15 cellular contexts compared by ENCODE assay signal in the genomic region with DNA sequence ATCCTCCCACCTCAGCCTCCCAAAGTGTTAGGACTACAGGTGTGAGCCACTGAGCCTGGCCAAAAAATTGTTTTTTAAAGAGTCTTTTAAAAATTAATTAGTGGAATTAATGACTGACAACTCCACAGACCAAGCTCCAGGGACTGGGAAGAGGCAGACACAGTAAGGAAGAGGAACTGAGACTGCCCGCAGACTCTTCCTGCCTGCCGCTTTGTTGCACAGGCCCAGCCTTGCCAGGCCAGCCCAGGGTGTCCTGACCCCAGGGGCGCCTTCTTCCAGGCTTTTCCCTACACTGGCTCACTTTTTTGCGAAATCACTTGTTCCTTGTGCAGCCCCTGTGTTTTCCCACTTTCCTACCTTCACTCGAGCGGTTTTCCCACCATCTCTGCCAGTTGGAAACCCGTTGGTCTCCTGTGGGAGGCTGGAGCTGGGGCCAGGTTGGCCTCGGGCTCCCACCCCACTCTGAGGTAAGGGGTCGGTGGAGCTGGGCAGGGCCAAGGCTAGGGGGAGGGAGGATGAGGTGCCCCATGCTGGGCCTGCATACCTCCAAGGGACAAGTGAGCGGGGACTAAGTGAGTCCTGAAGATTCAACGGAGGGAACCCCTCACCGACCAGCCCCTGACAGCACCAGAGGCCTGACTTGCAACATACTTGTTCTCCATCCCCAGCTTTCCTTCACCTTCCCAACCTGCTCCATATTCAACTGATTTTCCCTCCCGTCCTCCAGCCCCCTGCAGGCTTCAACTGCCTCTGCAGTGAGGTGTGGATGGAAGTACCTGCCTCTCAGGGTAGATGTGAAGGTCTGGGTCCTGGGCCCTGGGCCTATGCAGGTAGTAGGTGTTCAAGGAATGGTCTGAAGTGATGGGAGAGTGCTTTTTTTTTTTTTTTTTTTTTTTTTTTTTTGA. TPM values are rescaled to one million over a fixed set of nuclear protein-coding genes. Genes with fewer than 3 reads are reported as not detected.
DNase-seq lines count a peak whose midpoint lies in the region; ATAC-seq, FAIRE-seq and TF ChIP-seq lines count a peak whose summit lies in the region.
"Had no signal": no experiment of that assay in that cellular context is flagged by ENCODE, and none has a peak within 500 bp of the region (broad histone marks: within the 10 kb centered on the region; RNA-seq: fewer than 3 reads in every experiment).

No MANE protein-coding gene starts in this region.

- H3K4me1 ChIP-seq in GM12878 (ENCODE audit: control insufficient read depth, insufficient read depth, low read length) (peaks cover 13% of the 10 kb centered on the region), right lobe of liver (peaks cover 0 to 10% (median 3%) of the 10 kb centered on the region in 4 donors), gastrocnemius medialis (peaks cover 24 to 27% of the 10 kb centered on the region in 2 donors)
- H3K4me1 ChIP-seq: SJSA1 had no signal

- H3K9me3 Mint-ChIP-seq in activated CD4-positive, alpha-beta memory T cell treated with anti-CD3 and anti-CD28 coated beads, Interleukin-2, amount 10 ng/mL, durations not matched to agents 7 days and 5 days: no peaks in the 10 kb centered on the region
- H3K9me3 Mint-ChIP-seq: activated naive CD4-positive, alpha-beta T cell treated with anti-CD3 and anti-CD28 coated beads, Interleukin-2, amount 10 ng/mL, durations not matched to agents 7 days and 5 days had no signal

- TF ChIP-seq CTCF in GM12878 (IDR thresholded peaks at IDR 0.05 in 2 of 3, conservative IDR thresholded peaks at IDR 0.05 in 1 of 3; ENCODE audit: control insufficient read depth in 2 of 3, extremely low read depth in 1 of 3, insufficient read depth in 1 of 3, low read depth in 3 of 3, low read length in 3 of 3) (peak in 1 of 3 experiments; percentile 17; a peak in 1 of 6 replicates), right lobe of liver (IDR thresholded peaks at IDR 0.05) (no peak), gastrocnemius medialis (IDR thresholded peaks at IDR 0.05 in 4 of 5, conservative IDR thresholded peaks at IDR 0.05 in 1 of 5) (no peak)

- CTCF ChIA-PET in GM12878 (lab: Yijun Ruan, JAX): interaction anchor here (0.6 to 2.2 kb wide), 4 partner anchors 14 to 725 kb away, joined by 3 to 6 read pairs (median 3); no protein-coding TSS in a partner anchor
- CTCF ChIA-PET in activated CD4-positive, alpha-beta memory T cell treated with anti-CD3 and anti-CD28 coated beads, Interleukin-2, amount 10 ng/mL, durations not matched to agents 7 days and 5 days (lab: Charles Lee): no interaction called here

- no peaks in the 10 kb centered on the region for H3K27me3 ChIP-seq in H7 (ENCODE audit: control insufficient read depth, insufficient read depth, low read length)
- H3K27me3 ChIP-seq in GM12878 (replicated peaks in 1 of 2; ENCODE audit: control insufficient read depth in 2 of 2, insufficient read depth in 2 of 2, low read length in 1 of 2): no peaks in the 10 kb centered on the region
- no peaks in the 10 kb centered on the region for H3K27me3 ChIP-seq in right lobe of liver
- no peaks in the 10 kb centered on the region for H3K27me3 ChIP-seq in gastrocnemius medialis
- H3K27me3 ChIP-seq: SJSA1 had no signal

- H3K27ac Mint-ChIP-seq in activated CD4-positive, alpha-beta memory T cell treated with anti-CD3 and anti-CD28 coated beads, Interleukin-2, amount 10 ng/mL, durations not matched to agents 7 days and 5 days: no peak overlapping the region
- H3K27ac Mint-ChIP-seq: activated naive CD4-positive, alpha-beta T cell treated with anti-CD3 and anti-CD28 coated beads, Interleukin-2, amount 10 ng/mL, durations not matched to agents 7 days and 5 days had no signal

- H2AFZ ChIP-seq in GM12878 (ENCODE audit: control insufficient read depth, low read depth, low read length): no peak overlapping the region

- no peaks in the 10 kb centered on the region for H3K79me2 ChIP-seq in GM12878 (ENCODE audit: control insufficient read depth, insufficient read depth, low read length)

- TF ChIP-seq POLR2A in GM12878 (IDR thresholded peaks at IDR 0.05; ENCODE audit: low read depth, low read length): no peak
- TF ChIP-seq POLR2A in right lobe of liver (IDR thresholded peaks at IDR 0.05): no peak
- TF ChIP-seq POLR2A in gastrocnemius medialis (IDR thresholded peaks at IDR 0.05): no peak
- TF ChIP-seq POLR2A in GM18505 (IDR thresholded peaks at IDR 0.05; ENCODE audit: borderline replicate concordance, extremely low read depth, insufficient read depth, insufficient read length): no peak

- in situ Hi-C loops in GM12878 (cut with MboI): no loop called here
- in situ Hi-C loops in gastrocnemius medialis (cut with MboI; ENCODE audit: low sequenced_read_pairs in 4 of 4): loop anchor here in 1 of 4 donors (25.0 kb wide), 1 partner anchor 340 kb away; no protein-coding TSS in a partner anchor

- BruUV-seq in GM12878 (replicated peaks; lab: Mats Ljungman, UMichigan): no TSS peak

- ATAC-seq in GM12878 (peak; percentile 69; the same call in 2 of the 3 replicates), right lobe of liver (peak; percentile 55 to 68 (median 58)), gastrocnemius medialis (no peak), GM21529 (IDR thresholded peaks at IDR 0.05; ENCODE audit: unreplicated experiment) (no peak), GM18505 (IDR thresholded peaks at IDR 0.05; ENCODE audit: unreplicated experiment) (no peak)

- 85% methylated on average over 13 of the region's 13 CpGs for WGBS in GM12878 (ENCODE audit: insufficient coverage, insufficient replicate concordance, low lambda C conversion rate, missing lambda C conversion rate)
- 35% methylated on average over 2 of the region's 13 CpGs for WGBS in right lobe of liver (ENCODE audit: insufficient coverage, low coverage, low lambda C conversion rate, missing lambda C conversion rate)

- H3K27me3 Mint-ChIP-seq in activated CD4-positive, alpha-beta memory T cell treated with anti-CD3 and anti-CD28 coated beads, Interleukin-2, amount 10 ng/mL, durations not matched to agents 7 days and 5 days: no peaks in the 10 kb centered on the region

- no peaks in the 10 kb centered on the region for H4K20me1 ChIP-seq in GM12878 (ENCODE audit: control insufficient read depth, insufficient read depth)

- no peaks in the 10 kb centered on the region for H3K36me3 Mint-ChIP-seq in activated CD4-positive, alpha-beta memory T cell treated with anti-CD3 and anti-CD28 coated beads, Interleukin-2, amount 10 ng/mL, durations not matched to agents 7 days and 5 days (ENCODE audit: low read depth)
- H3K36me3 Mint-ChIP-seq: activated naive CD4-positive, alpha-beta T cell treated with anti-CD3 and anti-CD28 coated beads, Interleukin-2, amount 10 ng/mL, durations not matched to agents 7 days and 5 days had no signal

- FAIRE-seq in GM12878 (lab: Jason Lieb, UNC): no peak
- FAIRE-seq: kidney had no signal

- H3K4me3 ChIP-seq in H7 (ENCODE audit: insufficient read depth, low read depth, low read length): no peak overlapping the region
- no peak overlapping the region for H3K4me3 ChIP-seq in GM12878
- no peak overlapping the region for H3K4me3 ChIP-seq in right lobe of liver
- H3K4me3 ChIP-seq in gastrocnemius medialis: no peak overlapping the region
- H3K4me3 ChIP-seq: SJSA1 had no signal

- TF ChIP-seq EP300 in GM12878 (IDR thresholded peaks at IDR 0.05; ENCODE audit: borderline replicate concordance in 1 of 2, control insufficient read depth in 1 of 2, low read depth in 2 of 2, low read length in 2 of 2): no peak

- H3K4me1 Mint-ChIP-seq in activated CD4-positive, alpha-beta memory T cell treated with anti-CD3 and anti-CD28 coated beads, Interleukin-2, amount 10 ng/mL, durations not matched to agents 7 days and 5 days: peaks cover 7% of the 10 kb centered on the region

- H3K4me2 ChIP-seq in GM12878 (ENCODE audit: control insufficient read depth, insufficient read depth): no peak overlapping the region

- no peak for TF ChIP-seq RAD21 in GM12878 (IDR thresholded peaks at IDR 0.05; ENCODE audit: insufficient read depth, low read depth, low read length)

- H3K9me3 ChIP-seq in GM12878 (replicated peaks; ENCODE audit: control insufficient read depth, insufficient read depth, low read length): no peaks in the 10 kb centered on the region
- H3K9me3 ChIP-seq in right lobe of liver: no peaks in the 10 kb centered on the region
- H3K9me3 ChIP-seq in gastrocnemius medialis: no peaks in the 10 kb centered on the region
- H3K9me3 ChIP-seq: SJSA1 had no signal

- POLR2A ChIA-PET in GM12878 (lab: Charles Lee): no interaction called here
- POLR2A ChIA-PET in activated CD4-positive, alpha-beta memory T cell treated with anti-CD3 and anti-CD28 coated beads, Interleukin-2, amount 10 ng/mL, durations not matched to agents 7 days and 5 days (lab: Charles Lee): no interaction called here

- SMC1A ChIA-PET in GM12878 (lab: Charles Lee; ENCODE audit: uncharacterized antibody, unreplicated experiment): interaction anchor here (0.9 kb wide), 1 partner anchor 9 kb away, joined by 3 read pairs; no protein-coding TSS in a partner anchor

- H3K4me3 Mint-ChIP-seq in activated CD4-positive, alpha-beta memory T cell treated with anti-CD3 and anti-CD28 coated beads, Interleukin-2, amount 10 ng/mL, durations not matched to agents 7 days and 5 days: no peak overlapping the region
- H3K4me3 Mint-ChIP-seq: activated naive CD4-positive, alpha-beta T cell treated with anti-CD3 and anti-CD28 coated beads, Interleukin-2, amount 10 ng/mL, durations not matched to agents 7 days and 5 days had no signal

- DNase-seq in AG20443 (ENCODE audit: low spot score): peak; percentile 11
- peak; percentile 77 for DNase-seq in H7
- no peak for DNase-seq in GM12878 (ENCODE audit: low read depth, low spot score)
- DNase-seq in right lobe of liver: no peak
- no peak for DNase-seq in gastrocnemius medialis
- no peak for DNase-seq in activated CD4-positive, alpha-beta memory T cell treated with anti-CD3 and anti-CD28 coated beads, Interleukin-2, amount 10 ng/mL, durations not matched to agents 7 days and 5 days
- DNase-seq: activated CD4-positive, alpha-beta T cell treated with anti-CD3 and anti-CD28 coated beads for 4 hours; activated naive CD4-positive, alpha-beta T cell treated with anti-CD3 and anti-CD28 coated beads, Interleukin-2, amount 10 ng/mL, durations not matched to agents 7 days and 5 days; central memory CD4-positive, alpha-beta T cell; Karpas-422; kidney; NCI-H2227 treated with DMSO at 0.1 percent for 48 hours had no signal

- H3K36me3 ChIP-seq in H7 (replicated peaks; ENCODE audit: control insufficient read depth, insufficient read depth, low read length): no peaks in the 10 kb centered on the region
- no peaks in the 10 kb centered on the region for H3K36me3 ChIP-seq in GM12878 (ENCODE audit: control insufficient read depth in 2 of 2, insufficient read depth in 2 of 2, low read length in 1 of 2)
- H3K36me3 ChIP-seq in right lobe of liver: no peaks in the 10 kb centered on the region
- no peaks in the 10 kb centered on the region for H3K36me3 ChIP-seq in gastrocnemius medialis
- H3K36me3 ChIP-seq: SJSA1 had no signal

- RAD21 ChIA-PET in GM12878 (lab: Charles Lee; ENCODE audit: unreplicated experiment): interaction anchor here (0.9 to 1.3 kb wide), 2 partner anchors 9 to 22 kb away, joined by 3 read pairs; no protein-coding TSS in a partner anchor

- H3K9ac ChIP-seq in GM12878 (ENCODE audit: control insufficient read depth, insufficient read depth, low read length): no peak overlapping the region

- H3K27ac ChIP-seq in GM12878 (ENCODE audit: control insufficient read depth, insufficient read depth) (no peak overlapping the region), right lobe of liver (no peak overlapping the region), gastrocnemius medialis (peak overlapping the region in 2 of 4 donors; percentile 28 to 39)
- H3K27ac ChIP-seq: SJSA1 had no signal

- intact Hi-C loops in GM12878 (cut with micrococcal nuclease; ENCODE audit: unreplicated experiment): no loop called here
- intact Hi-C loops in right lobe of liver (cut with DNase I): no loop called here
- intact Hi-C loops in gastrocnemius medialis (cut with DNase I; ENCODE audit: low total_unique reads): no loop called here

RNA-seq across cellular contexts. Expression of gene SMIM29, which starts 23.5 kb away (rescaled TPM):
- 12.4 and 24.5 TPM in 2 replicates for total RNA-seq in H7 (2014; rRNA removed; shearing (Covaris generic))
- total RNA-seq in GM12878 (2013; cell fraction: nucleolus; rRNA removed): 7.9 and 8.8 TPM in 2 replicates
- total RNA-seq in GM12878 (2014; rRNA removed) (26.9 and 27.7 TPM in 2 replicates), GM12878 (2014; rRNA removed; fragmentation: Illumina TruSeq; extraction: Trizol) (6.8 and 9.0 TPM in 2 replicates), GM12878 (2021) (17.6 and 19.9 TPM in 2 replicates), right lobe of liver (10 to 100 TPM in 1 of 6 experiments, 1 to 10 TPM in 5; 5.0 to 13.4 (median 8.8) TPM), gastrocnemius medialis (10 to 100 TPM; 21.4 to 39.5 (median 33.4) TPM)
- 10.5 TPM for polyA plus RNA-seq in GM12878 (2011; ENCODE audit: low read depth)
- polyA plus RNA-seq in GM12878 (2011; rRNA removed) (5.9 and 12.5 TPM in 2 replicates), GM12878 (2014; fragmentation: Illumina TruSeq; extraction: Trizol) (0.65 and 8.7 TPM in 2 replicates), GM12878 (2014; fragmentation: Nextera tagmentation; extraction: Ambion mirVana) (1 to 10 TPM; 7.1 to 8.4 TPM), GM12878 (2014; rRNA removed) (25.3 and 26.9 TPM in 2 replicates), GM12878 (2016; fragmentation: Nextera tagmentation; extraction: Ambion mirVana) (10 to 100 TPM; 27.2 to 30.0 TPM)
- polyA plus RNA-seq in GM12878 (2011; cell fraction: cytosol; rRNA removed): 22.8 and 29.5 TPM in 2 replicates
- 19.6 and 24.9 TPM in 2 replicates for polyA plus RNA-seq in GM12878 (2011; cell fraction: nucleus; rRNA removed)
- polyA plus RNA-seq in GM12878 (2012): 18.4 and 20.4 TPM in 2 replicates
- 7.7 and 15.6 TPM in 2 replicates for polyA minus RNA-seq in GM12878 (2011; rRNA and poly(A)+ RNA removed)
- polyA minus RNA-seq in GM12878 (2011; cell fraction: cytosol; rRNA and poly(A)+ RNA removed): 5.9 and 6.4 TPM in 2 replicates
- 17.4 and 25.5 TPM in 2 replicates for polyA minus RNA-seq in GM12878 (2011; cell fraction: nucleus; rRNA and poly(A)+ RNA removed)
- 10 to 100 TPM; 38.3 to 38.4 TPM for total RNA-seq in activated CD4-positive, alpha-beta memory T cell treated with anti-CD3 and anti-CD28 coated beads, Interleukin-2, amount 10 ng/mL, durations not matched to agents 7 days and 5 days

RNA-seq across cellular contexts. Expression of gene HMGA1, which starts 35.6 kb away (rescaled TPM):
- 1,768 and 1,892 TPM in 2 replicates for total RNA-seq in H7 (2014; rRNA removed; shearing (Covaris generic))
- total RNA-seq in GM12878 (2013; cell fraction: nucleolus; rRNA removed): 34.9 and 35.0 TPM in 2 replicates
- total RNA-seq in GM12878 (2014; rRNA removed) (417 and 479 TPM in 2 replicates), GM12878 (2014; rRNA removed; fragmentation: Illumina TruSeq; extraction: Trizol) (220 and 264 TPM in 2 replicates), GM12878 (2021) (867 and 885 TPM in 2 replicates), right lobe of liver (10 to 100 TPM in 5 of 6 experiments, 1 to 10 TPM in 1; 7.9 to 23.6 (median 14.8) TPM), gastrocnemius medialis (100 to 1,000 TPM in 3 of 4 donors, 10 to 100 TPM in 1; 74.1 to 163 (median 154) TPM)
- 85.7 TPM for polyA plus RNA-seq in GM12878 (2011; ENCODE audit: low read depth)
- polyA plus RNA-seq in GM12878 (2011; rRNA removed) (39.7 and 110 TPM in 2 replicates), GM12878 (2014; fragmentation: Illumina TruSeq; extraction: Trizol) (176 and 537 TPM in 2 replicates), GM12878 (2014; fragmentation: Nextera tagmentation; extraction: Ambion mirVana) (10 to 100 TPM; 13.4 to 38.0 TPM), GM12878 (2014; rRNA removed) (555 and 628 TPM in 2 replicates), GM12878 (2016; fragmentation: Nextera tagmentation; extraction: Ambion mirVana) (100 to 1,000 TPM; 692 to 739 TPM)
- 154 and 186 TPM in 2 replicates for polyA plus RNA-seq in GM12878 (2011; cell fraction: cytosol; rRNA removed)
- polyA plus RNA-seq in GM12878 (2011; cell fraction: nucleus; rRNA removed): 132 and 185 TPM in 2 replicates
- polyA plus RNA-seq in GM12878 (2012): 247 and 313 TPM in 2 replicates
- 32.6 and 67.6 TPM in 2 replicates for polyA minus RNA-seq in GM12878 (2011; rRNA and poly(A)+ RNA removed)
- polyA minus RNA-seq in GM12878 (2011; cell fraction: cytosol; rRNA and poly(A)+ RNA removed): 96.9 and 109 TPM in 2 replicates
- 20.3 and 35.7 TPM in 2 replicates for polyA minus RNA-seq in GM12878 (2011; cell fraction: nucleus; rRNA and poly(A)+ RNA removed)
- 100 to 1,000 TPM; 269 to 282 TPM for total RNA-seq in activated CD4-positive, alpha-beta memory T cell treated with anti-CD3 and anti-CD28 coated beads, Interleukin-2, amount 10 ng/mL, durations not matched to agents 7 days and 5 days

Comparison
In these comparisons a context has a peak if more than half of its experiments do, and no peak if none do; other contexts are left out.
1. DNase-seq: peak in AG20443 (single experiment) and H7 (single experiment); none in GM12878 (single experiment), right lobe of liver (0 of 3), gastrocnemius medialis (0 of 2) and activated CD4-positive, alpha-beta memory T cell treated with anti-CD3 and anti-CD28 coated beads, Interleukin-2, amount 10 ng/mL, durations not matched to agents 7 days and 5 days (single experiment).
2. ATAC-seq: peak in GM12878 (single experiment) and right lobe of liver (4 of 4); none in gastrocnemius medialis (0 of 2), GM21529 (single experiment) and GM18505 (single experiment).